27 cellular contexts compared by ENCODE assay signal in genomic region chr18:7626175-7626921, GRCh38. TPM values are rescaled to one million over a fixed set of nuclear protein-coding genes. Genes with fewer than 3 reads are reported as not detected.
A peak's percentile ranks its signal among the peaks of the same experiment; 100 is the strongest.
DNase-seq lines count a peak whose midpoint lies in the region; ATAC-seq and TF ChIP-seq lines count a peak whose summit lies in the region.
"Had no signal": no experiment of that assay in that cellular context is flagged by ENCODE, and none has a peak within 500 bp of the region (broad histone marks: within the 10 kb centered on the region; RNA-seq: fewer than 3 reads in every experiment).

No MANE protein-coding gene starts in this region.

- H3K27ac ChIP-seq in heart left ventricle = peak overlapping the region; percentile 8 to 72 (median 46)
- H3K27ac ChIP-seq in mesenchymal stem cell (ENCODE audit: low read length, poor library complexity, severe bottlenecking) = peak overlapping the region; percentile 46
- H3K27ac ChIP-seq: brain microvascular endothelial cell, suprapubic skin had no signal

- H3K4me3 Mint-ChIP-seq in type B pancreatic cell = no peak overlapping the region
- H3K4me3 Mint-ChIP-seq: activated CD4-positive, alpha-beta memory T cell treated with anti-CD3 and anti-CD28 coated beads for 36 hours; activated naive CD4-positive, alpha-beta T cell treated with anti-CD3 and anti-CD28 coated beads, Interleukin-2, amount 10 ng/mL, durations not matched to agents 7 days and 5 days; natural killer cell treated with Interleukin-12 subunit alpha and Interleukin-12 subunit beta and Interleukin-15 and Interleukin-18, amount 100 ng/mL, for 72 hours had no signal

- no peaks in the 10 kb centered on the region for H3K4me1 Mint-ChIP-seq in type B pancreatic cell (ENCODE audit: unreplicated experiment)
- H3K4me1 Mint-ChIP-seq: activated naive CD4-positive, alpha-beta T cell treated with anti-CD3 and anti-CD28 coated beads, Interleukin-2, amount 10 ng/mL, durations not matched to agents 7 days and 5 days had no signal

- H2AFZ ChIP-seq in mesenchymal stem cell (ENCODE audit: low read depth, low read length) = no peak overlapping the region

- no peak overlapping the region for H2BK15ac ChIP-seq in mesenchymal stem cell (ENCODE audit: low read depth, poor library complexity, severe bottlenecking)

- H3K9me3 ChIP-seq in heart left ventricle (no peaks in the 10 kb centered on the region), mesenchymal stem cell (ENCODE audit: control insufficient read depth, low read length) (no peaks in the 10 kb centered on the region)
- H3K9me3 ChIP-seq: adrenal gland, mucosa of descending colon, suprapubic skin had no signal

- H4K8ac ChIP-seq in mesenchymal stem cell (ENCODE audit: low read length) = no peak overlapping the region

- no peak overlapping the region for H4K91ac ChIP-seq in mesenchymal stem cell (ENCODE audit: low read length)

- no peak overlapping the region for H3K4me2 ChIP-seq in mesenchymal stem cell (ENCODE audit: low read length, poor library complexity, severe bottlenecking)

- H3K27me3 Mint-ChIP-seq in type B pancreatic cell = no peaks in the 10 kb centered on the region
- H3K27me3 Mint-ChIP-seq: activated CD4-positive, alpha-beta memory T cell treated with anti-CD3 and anti-CD28 coated beads for 36 hours; activated naive CD4-positive, alpha-beta T cell treated with anti-CD3 and anti-CD28 coated beads, Interleukin-2, amount 10 ng/mL, durations not matched to agents 7 days and 5 days; natural killer cell treated with Interleukin-12 subunit alpha and Interleukin-12 subunit beta and Interleukin-15 and Interleukin-18, amount 100 ng/mL, for 72 hours had no signal

- TF ChIP-seq POLR2A in heart left ventricle (IDR thresholded peaks at IDR 0.05) = no peak

- 50 to 66% (median 58%) methylated on average over 4 of the region's 4 CpGs for WGBS in heart left ventricle, 4 donors
- whole genome bisulfite sequencing in mesenchymal stem cell = 87% methylated on average over 4 of the region's 4 CpGs

- DNase-seq in Right ventricle myocardium superior (no peak), cardiac septum (ENCODE audit: low spot score) (no peak), heart left ventricle (no peak), mesenchymal stem cell (no peak), type B pancreatic cell (ENCODE audit: extremely low spot score, unreplicated experiment) (no peak), hypothalamus (lab: John Stamatoyannopoulos, UW) (no peak), DMS79 (lab: John Stamatoyannopoulos, UW) (no peak)
- DNase-seq: activated CD4-positive, alpha-beta memory T cell treated with anti-CD3 and anti-CD28 coated beads for 36 hours; activated CD4-positive, alpha-beta T cell treated with anti-CD3 and anti-CD28 coated beads for 1 hour; activated CD8-positive, alpha-beta memory T cell treated with anti-CD3 and anti-CD28 coated beads, Interleukin-2, amount 50 U/mL, for 4 hours; activated naive CD4-positive, alpha-beta T cell treated with anti-CD3 and anti-CD28 coated beads, Interleukin-2, amount 10 ng/mL, durations not matched to agents 7 days and 5 days; KBM-7; mucosa of descending colon; NCI-H1092 treated with DMSO at 0.1 percent for 48 hours; NCI-H1930; NCI-H524 treated with DMSO at 0.1 percent for 48 hours; NK-92 treated with Interleukin-12 subunit alpha and Interleukin-12 subunit beta, amount 100 ng/mL, for 24 hours; SHP77; stimulated activated CD4-positive, alpha-beta T cell treated with anti-CD3 and anti-CD28 coated beads, Interleukin-1b, Interleukin-23, amount 100 ng/mL, for 48 hours; stimulated activated naive CD4-positive, alpha-beta T cell treated with Interleukin-2 at 50 U/mL for 16 hours; T-helper 2 cell had no signal

- H3K18ac ChIP-seq in mesenchymal stem cell (ENCODE audit: low read depth in 1 of 2, low read length in 2 of 2) = no peak overlapping the region

- H3K4me3 ChIP-seq in heart left ventricle = no peak overlapping the region
- H3K4me3 ChIP-seq in mesenchymal stem cell (ENCODE audit: insufficient read depth in 1 of 2, low read depth in 1 of 2, low read length in 2 of 2) = no peak overlapping the region
- H3K4me3 ChIP-seq: adrenal gland, lung, mucosa of descending colon, suprapubic skin had no signal

- H3K14ac ChIP-seq in mesenchymal stem cell (ENCODE audit: low read length in 2 of 2) = no peak overlapping the region

- peaks cover 8% of the 10 kb centered on the region for H3K9me3 Mint-ChIP-seq in type B pancreatic cell
- H3K9me3 Mint-ChIP-seq: activated CD4-positive, alpha-beta memory T cell treated with anti-CD3 and anti-CD28 coated beads for 36 hours; activated naive CD4-positive, alpha-beta T cell treated with anti-CD3 and anti-CD28 coated beads, Interleukin-2, amount 10 ng/mL, durations not matched to agents 7 days and 5 days had no signal

- no peak for TF ChIP-seq CTCF in heart left ventricle (IDR thresholded peaks at IDR 0.05)
- no peak for TF ChIP-seq CTCF in type B pancreatic cell (conservative IDR thresholded peaks at IDR 0.05)

- H3K27ac Mint-ChIP-seq in type B pancreatic cell = no peak overlapping the region
- H3K27ac Mint-ChIP-seq: activated CD4-positive, alpha-beta memory T cell treated with anti-CD3 and anti-CD28 coated beads for 36 hours; activated naive CD4-positive, alpha-beta T cell treated with anti-CD3 and anti-CD28 coated beads, Interleukin-2, amount 10 ng/mL, durations not matched to agents 7 days and 5 days; natural killer cell treated with Interleukin-12 subunit alpha and Interleukin-12 subunit beta and Interleukin-15 and Interleukin-18, amount 100 ng/mL, for 72 hours had no signal

- no peaks in the 10 kb centered on the region for H3K36me3 Mint-ChIP-seq in type B pancreatic cell
- H3K36me3 Mint-ChIP-seq: activated CD4-positive, alpha-beta memory T cell treated with anti-CD3 and anti-CD28 coated beads for 36 hours; activated naive CD4-positive, alpha-beta T cell treated with anti-CD3 and anti-CD28 coated beads, Interleukin-2, amount 10 ng/mL, durations not matched to agents 7 days and 5 days; natural killer cell treated with Interleukin-12 subunit alpha and Interleukin-12 subunit beta and Interleukin-15 and Interleukin-18, amount 100 ng/mL, for 72 hours had no signal

- H3K23ac ChIP-seq in mesenchymal stem cell (ENCODE audit: low read length in 2 of 2) = no peak overlapping the region

- H2BK5ac ChIP-seq in mesenchymal stem cell (ENCODE audit: low read depth, low read length, poor library complexity, severe bottlenecking) = peak overlapping the region; percentile 39

- H3K4ac ChIP-seq in mesenchymal stem cell (ENCODE audit: low read depth in 1 of 2, low read length in 2 of 2) = no peak overlapping the region

- H2BK12ac ChIP-seq in mesenchymal stem cell (ENCODE audit: low read length in 2 of 2) = peak overlapping the region in 1 of 2 experiments; percentile 67

- peaks cover 26% of the 10 kb centered on the region for H3K79me1 ChIP-seq in mesenchymal stem cell (replicated peaks; ENCODE audit: low read length, poor library complexity, severe bottlenecking)

- peak overlapping the region; percentile 33 for H2AK5ac ChIP-seq in mesenchymal stem cell (ENCODE audit: low read length, severe bottlenecking)

- H3K36me3 ChIP-seq in heart left ventricle (no peaks in the 10 kb centered on the region), mesenchymal stem cell (ENCODE audit: control insufficient read depth in 1 of 2, insufficient read depth in 2 of 2, low read depth in 1 of 2, low read length in 2 of 2) (no peaks in the 10 kb centered on the region)
- H3K36me3 ChIP-seq: adrenal gland, brain microvascular endothelial cell, suprapubic skin had no signal

- ATAC-seq in Right ventricle myocardium superior (ENCODE audit: poor library complexity) = peak; percentile 82
- ATAC-seq in heart left ventricle = peak; percentile 18 to 63 (median 54)
- ATAC-seq in GM19395 (IDR thresholded peaks at IDR 0.05; ENCODE audit: unreplicated experiment) = no peak
- ATAC-seq: mucosa of descending colon; natural killer cell treated with Interleukin-12 subunit alpha and Interleukin-12 subunit beta and Interleukin-15 and Interleukin-18, amount 100 ng/mL, for 72 hours had no signal

- H3K27me3 ChIP-seq in heart left ventricle (no peaks in the 10 kb centered on the region), mesenchymal stem cell (ENCODE audit: control insufficient read depth in 1 of 2, insufficient read depth in 1 of 2, low read length in 2 of 2) (no peaks in the 10 kb centered on the region)
- H3K27me3 ChIP-seq: adrenal gland, brain microvascular endothelial cell, suprapubic skin had no signal

- H3K9ac ChIP-seq in mesenchymal stem cell (ENCODE audit: low read length) = no peak overlapping the region

- intact Hi-C loops in Right ventricle myocardium superior (cut with DNase I) (no loop called here), cardiac septum (cut with DNase I) (no loop called here), heart left ventricle (cut with DNase I) (no loop called here)

- no peak overlapping the region for H2BK120ac ChIP-seq in mesenchymal stem cell (ENCODE audit: low read depth, low read length)

- H3K4me1 ChIP-seq in heart left ventricle (peaks cover 20 to 90% (median 57%) of the 10 kb centered on the region in 12 donors), mesenchymal stem cell (ENCODE audit: control insufficient read depth, insufficient read depth, low read depth, low read length) (peaks cover 22% of the 10 kb centered on the region)
- H3K4me1 ChIP-seq: suprapubic skin had no signal

RNA-seq across cellular contexts. Expression of gene PTPRM, which starts 59.2 kb away (rescaled TPM):
- 101 TPM for total RNA-seq in Right ventricle myocardium superior
- 132 TPM for total RNA-seq in cardiac septum
- 100 to 1,000 TPM; 103 to 186 (median 132) TPM for total RNA-seq in heart left ventricle
- polyA plus RNA-seq in heart left ventricle = 10 to 100 TPM; 93.8 to 98.8 TPM
- 57.5 TPM for polyA plus RNA-seq in mesenchymal stem cell (2013, experiment 1 of 2)
- 57.1 TPM for polyA plus RNA-seq in mesenchymal stem cell (2013, experiment 2 of 2)
- 11.2 and 18.6 TPM in 2 replicates for total RNA-seq in type B pancreatic cell (ENCODE audit: low replicate concordance)
